ENCODE assay signal across 8 cellular contexts in the genomic region with DNA sequence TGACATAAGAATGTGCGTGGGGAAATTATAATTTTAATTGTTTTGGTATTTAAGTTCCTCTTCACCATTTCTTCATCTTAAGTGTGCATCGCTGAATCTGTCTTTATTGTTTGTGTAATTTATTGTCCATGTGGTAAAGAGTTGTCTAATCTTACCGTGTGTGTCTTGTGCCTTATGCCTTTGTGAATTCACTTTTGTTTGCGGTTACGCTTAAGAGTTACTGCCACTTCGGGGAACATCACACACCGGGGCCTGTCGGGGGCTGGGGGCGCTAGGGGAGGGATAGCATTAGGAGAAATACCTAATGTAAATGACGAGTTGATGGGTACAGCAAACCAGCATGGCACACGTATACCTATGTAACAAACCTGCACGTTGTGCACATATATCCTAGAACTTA. TPM values are rescaled to one million over a fixed set of nuclear protein-coding genes. Genes with fewer than 3 reads are reported as not detected.
DNase-seq lines count a peak whose midpoint lies in the region; ATAC-seq, FAIRE-seq and TF ChIP-seq lines count a peak whose summit lies in the region.

No MANE protein-coding gene starts in this region.

- H3K9me3 ChIP-seq in heart left ventricle, result no peaks in the 10 kb centered on the region
- H3K9me3 ChIP-seq in astrocyte (ENCODE audit: insufficient read depth, low read depth, low read length), result no peaks in the 10 kb centered on the region
- H3K9me3 ChIP-seq in lung (ENCODE audit: control insufficient read depth in 2 of 2, insufficient read depth in 1 of 2, low read length in 1 of 2), result no peaks in the 10 kb centered on the region
- H3K9me3 ChIP-seq in uterus, result no peaks in the 10 kb centered on the region

- H3K27ac Mint-ChIP-seq in astrocyte (ENCODE audit: unreplicated experiment), result peak overlapping the region; percentile 78

- peak overlapping the region; percentile 94 for H3K9ac ChIP-seq in astrocyte (ENCODE audit: low read length)

- H3K27me3 ChIP-seq in heart left ventricle (no peaks in the 10 kb centered on the region), astrocyte (ENCODE audit: insufficient read depth, low read length) (no peaks in the 10 kb centered on the region), lung (ENCODE audit: control insufficient read depth, insufficient read depth) (no peaks in the 10 kb centered on the region), uterus (no peaks in the 10 kb centered on the region)

- H3K27ac ChIP-seq in heart left ventricle, result peak overlapping the region in 8 of 12 donors; percentile 84 to 93 (median 90)
- H3K27ac ChIP-seq in astrocyte (ENCODE audit: low read depth, low read length), result peak overlapping the region; percentile 81
- no peak overlapping the region for H3K27ac ChIP-seq in lung (ENCODE audit: low read depth in 1 of 2, low read length in 1 of 2)
- peak overlapping the region in 1 of 2 donors; percentile 94 for H3K27ac ChIP-seq in uterus

- TF ChIP-seq POLR2A in heart left ventricle (IDR thresholded peaks at IDR 0.05) (no peak), uterus (IDR thresholded peaks at IDR 0.05) (no peak)

- TF ChIP-seq CTCF in heart left ventricle (IDR thresholded peaks at IDR 0.05), result no peak
- TF ChIP-seq CTCF in astrocyte (IDR thresholded peaks at IDR 0.05; ENCODE audit: insufficient read depth, low read depth, low read length), result no peak
- no peak for TF ChIP-seq CTCF in lung (IDR thresholded peaks at IDR 0.05; ENCODE audit: control extremely low read depth, extremely low read depth)
- no peak for TF ChIP-seq CTCF in uterus (IDR thresholded peaks at IDR 0.05)

- intact Hi-C loops in heart left ventricle (cut with DNase I), result loop anchor here in 1 of 10 donors (5.0 kb wide), 1 partner anchor 55 kb away; a partner anchor contains a TSS
- intact Hi-C loops in Right ventricle myocardium superior (cut with DNase I), result no loop called here
- intact Hi-C loops in uterus (cut with DNase I; ENCODE audit: low total_unique reads), result no loop called here

- DNase-seq in heart left ventricle (no peak), Right ventricle myocardium superior (no peak), astrocyte (ENCODE audit: low read depth) (no peak), lung (ENCODE audit: low spot score) (no peak), uterus (no peak), NCI-H1930 (lab: John Stamatoyannopoulos, UW) (no peak), medulla oblongata (ENCODE audit: extremely low spot score) (no peak), iPS-NIHi11 (ENCODE audit: low spot score) (no peak)

- ATAC-seq in heart left ventricle (no peak), Right ventricle myocardium superior (ENCODE audit: poor library complexity) (no peak), lung (ENCODE audit: insufficient read depth, low FRiP score) (no peak)

- WGBS in heart left ventricle, 4 donors, result 1 to 5% (median 3%) methylated on average over 12 of the region's 12 CpGs
- 2 to 3% methylated on average over 12 of the region's 12 CpGs for WGBS in lung, 2 donors

- H3K36me3 Mint-ChIP-seq in astrocyte (ENCODE audit: low read depth, unreplicated experiment), result no peaks in the 10 kb centered on the region

- peak overlapping the region; percentile 97 for H3K4me2 ChIP-seq in astrocyte (ENCODE audit: low read length)

- H3K27me3 Mint-ChIP-seq in astrocyte (ENCODE audit: low read depth, unreplicated experiment), result no peaks in the 10 kb centered on the region

- H3K4me3 ChIP-seq in heart left ventricle, result peak overlapping the region; percentile 72 to 99 (median 96)
- peak overlapping the region; percentile 86 for H3K4me3 ChIP-seq in astrocyte (ENCODE audit: insufficient read depth, low read depth, low read length)
- H3K4me3 ChIP-seq in lung, result peak overlapping the region; percentile 82
- H3K4me3 ChIP-seq in uterus, result peak overlapping the region; percentile 75 to 90

- peak overlapping the region; percentile 91 for H3K4me3 Mint-ChIP-seq in astrocyte (ENCODE audit: unreplicated experiment)

- FAIRE-seq in astrocyte (lab: Jason Lieb, UNC), result no peak

- no peaks in the 10 kb centered on the region for H3K9me3 Mint-ChIP-seq in astrocyte (ENCODE audit: unreplicated experiment)

- peaks cover 15% of the 10 kb centered on the region for H4K20me1 ChIP-seq in astrocyte (ENCODE audit: insufficient read depth, low read length)

- peak overlapping the region; percentile 100 for H2AFZ ChIP-seq in astrocyte (ENCODE audit: low read depth, low read length)

- peaks cover 50% of the 10 kb centered on the region for H3K79me2 ChIP-seq in astrocyte (ENCODE audit: insufficient read depth, low read length)

- peaks cover 14% of the 10 kb centered on the region for H3K4me1 Mint-ChIP-seq in astrocyte (ENCODE audit: low read depth, unreplicated experiment)

- H3K36me3 ChIP-seq in heart left ventricle, result no peaks in the 10 kb centered on the region
- no peaks in the 10 kb centered on the region for H3K36me3 ChIP-seq in astrocyte (ENCODE audit: insufficient read depth, low read length)
- H3K36me3 ChIP-seq in lung (ENCODE audit: control insufficient read depth in 2 of 2, insufficient read depth in 2 of 2, low read length in 2 of 2), result no peaks in the 10 kb centered on the region
- H3K36me3 ChIP-seq in uterus, result no peaks in the 10 kb centered on the region

- H3K4me1 ChIP-seq in heart left ventricle, result peaks cover 4 to 48% (median 23%) of the 10 kb centered on the region in 12 donors
- H3K4me1 ChIP-seq in astrocyte (ENCODE audit: insufficient read depth, low read length), result peaks cover 19% of the 10 kb centered on the region
- peaks cover 2 to 11% of the 10 kb centered on the region in 2 donors for H3K4me1 ChIP-seq in lung (ENCODE audit: control insufficient read depth in 2 of 2, insufficient read depth in 2 of 2, low read length in 2 of 2)
- H3K4me1 ChIP-seq in uterus, result peaks cover 0 to 9% of the 10 kb centered on the region in 2 donors

RNA-seq across cellular contexts. Expression of a gene that starts 0.8 kb away (rescaled TPM):
- total RNA-seq in heart left ventricle, result 10 to 100 TPM; 17.9 to 35.4 (median 23.6) TPM
- polyA plus RNA-seq in heart left ventricle, result 10 to 100 TPM in 1 of 2 donors, 1 to 10 TPM in 1; 8.0 to 13.6 TPM
- 33.1 TPM for total RNA-seq in Right ventricle myocardium superior
- 38.5 and 40.8 TPM in 2 replicates for total RNA-seq in astrocyte
- 10 to 100 TPM; 24.1 to 58.8 TPM for total RNA-seq in lung
- 10 to 100 TPM in 1 of 2 donors, 1 to 10 TPM in 1; 8.8 to 13.5 TPM for polyA plus RNA-seq in lung
- 10 to 100 TPM; 28.4 to 84.4 (median 37.0) TPM for total RNA-seq in uterus

RNA-seq across cellular contexts. Expression of a gene that starts 0.9 kb away (rescaled TPM):
- under 1 TPM in 6 of 9 donors, not detected in 3; 0.05 to 0.13 (median 0.09) TPM for total RNA-seq in heart left ventricle
- polyA plus RNA-seq in heart left ventricle, result under 1 TPM in 1 of 2 donors, not detected in 1; 0.03 TPM
- 0.05 TPM for total RNA-seq in Right ventricle myocardium superior
- total RNA-seq in astrocyte, result 0.07 and 0.20 TPM in 2 replicates
- under 1 TPM; 0.12 to 0.60 TPM for total RNA-seq in lung
- under 1 TPM; 0.04 to 0.06 TPM for polyA plus RNA-seq in lung
- 1 to 10 TPM in 1 of 4 donors, under 1 TPM in 1, not detected in 2; 0.12 to 1.8 TPM for total RNA-seq in uterus

RNA-seq across cellular contexts. Expression of a gene that starts 54.8 kb away (rescaled TPM):
- total RNA-seq in heart left ventricle, result 10 to 100 TPM; 35.3 to 52.5 (median 42.3) TPM
- polyA plus RNA-seq in heart left ventricle, result 10 to 100 TPM; 19.9 to 43.3 TPM
- total RNA-seq in Right ventricle myocardium superior, result 48.4 TPM
- 39.5 and 45.6 TPM in 2 replicates for total RNA-seq in astrocyte
- 10 to 100 TPM; 54.8 to 71.1 TPM for total RNA-seq in lung
- polyA plus RNA-seq in lung, result 10 to 100 TPM; 28.7 to 42.3 TPM
- 10 to 100 TPM; 32.3 to 73.4 (median 47.5) TPM for total RNA-seq in uterus

RNA-seq across cellular contexts. Expression of a gene that starts 54.9 kb away (rescaled TPM):
- total RNA-seq in heart left ventricle, result 1 to 10 TPM in 7 of 9 donors, under 1 TPM in 2; 0.83 to 4.8 (median 2.0) TPM
- polyA plus RNA-seq in heart left ventricle, result 1 to 10 TPM in 1 of 2 donors, under 1 TPM in 1; 0.72 to 1.9 TPM
- total RNA-seq in Right ventricle myocardium superior, result 2.0 TPM
- 3.9 and 4.1 TPM in 2 replicates for total RNA-seq in astrocyte
- total RNA-seq in lung, result 10 to 100 TPM; 14.2 to 30.4 TPM
- polyA plus RNA-seq in lung, result 1 to 10 TPM; 6.1 to 9.2 TPM
- total RNA-seq in uterus, result 10 to 100 TPM in 1 of 4 donors, 1 to 10 TPM in 3; 2.8 to 16.3 (median 6.1) TPM

Comparison
In these comparisons a context has a peak if more than half of its experiments do, and no peak if none do; other contexts are left out.
1. H3K27ac ChIP-seq: peak in heart left ventricle (8 of 12) and astrocyte (single experiment); none in lung (0 of 2).
2. Peak in every context shown above with its lines, with median percentiles within 50 percentile points of each other: H3K4me3 ChIP-seq.